In the genomic region with DNA sequence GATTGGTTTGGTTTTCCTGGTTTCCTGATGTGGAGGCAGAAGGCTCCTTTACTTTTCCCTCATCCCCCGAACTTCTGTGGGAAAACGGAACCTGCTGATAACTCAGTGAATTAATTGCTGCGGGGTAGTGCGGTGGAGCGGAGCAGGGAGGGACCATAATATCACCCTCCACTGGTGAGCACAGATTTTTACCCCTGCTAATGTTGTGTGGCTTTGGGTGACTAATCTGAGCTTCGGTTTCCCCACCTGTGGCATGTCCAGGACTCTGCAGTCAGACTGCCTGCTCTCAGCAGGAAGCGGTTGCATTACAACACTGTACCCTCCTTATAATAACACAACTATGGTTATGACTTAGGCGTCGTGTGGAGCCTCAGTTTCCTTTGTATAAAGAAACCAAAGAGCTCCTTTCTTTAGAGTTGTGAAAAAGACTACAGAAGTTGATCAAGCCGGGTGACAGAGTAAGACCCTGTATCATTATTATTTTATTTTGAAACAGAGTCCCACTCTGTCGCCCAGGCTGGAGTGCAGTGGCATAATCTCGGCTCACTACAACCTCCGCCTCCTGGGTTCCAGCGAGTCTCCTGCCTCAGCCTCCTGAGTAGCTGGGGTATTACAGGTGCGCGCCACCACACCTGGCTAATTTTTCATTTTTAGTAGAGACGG, we compare ENCODE assay signal across 1 cellular context.
TF ChIP-seq lines count a peak whose summit lies in the region.

No MANE protein-coding gene starts in this region.

TF ChIP-seq in GM23338, 12 proteins besides CTCF, POLR2A, EP300 and RAD21 (continued from another document):
- TF ChIP-seq, protein P1, sequence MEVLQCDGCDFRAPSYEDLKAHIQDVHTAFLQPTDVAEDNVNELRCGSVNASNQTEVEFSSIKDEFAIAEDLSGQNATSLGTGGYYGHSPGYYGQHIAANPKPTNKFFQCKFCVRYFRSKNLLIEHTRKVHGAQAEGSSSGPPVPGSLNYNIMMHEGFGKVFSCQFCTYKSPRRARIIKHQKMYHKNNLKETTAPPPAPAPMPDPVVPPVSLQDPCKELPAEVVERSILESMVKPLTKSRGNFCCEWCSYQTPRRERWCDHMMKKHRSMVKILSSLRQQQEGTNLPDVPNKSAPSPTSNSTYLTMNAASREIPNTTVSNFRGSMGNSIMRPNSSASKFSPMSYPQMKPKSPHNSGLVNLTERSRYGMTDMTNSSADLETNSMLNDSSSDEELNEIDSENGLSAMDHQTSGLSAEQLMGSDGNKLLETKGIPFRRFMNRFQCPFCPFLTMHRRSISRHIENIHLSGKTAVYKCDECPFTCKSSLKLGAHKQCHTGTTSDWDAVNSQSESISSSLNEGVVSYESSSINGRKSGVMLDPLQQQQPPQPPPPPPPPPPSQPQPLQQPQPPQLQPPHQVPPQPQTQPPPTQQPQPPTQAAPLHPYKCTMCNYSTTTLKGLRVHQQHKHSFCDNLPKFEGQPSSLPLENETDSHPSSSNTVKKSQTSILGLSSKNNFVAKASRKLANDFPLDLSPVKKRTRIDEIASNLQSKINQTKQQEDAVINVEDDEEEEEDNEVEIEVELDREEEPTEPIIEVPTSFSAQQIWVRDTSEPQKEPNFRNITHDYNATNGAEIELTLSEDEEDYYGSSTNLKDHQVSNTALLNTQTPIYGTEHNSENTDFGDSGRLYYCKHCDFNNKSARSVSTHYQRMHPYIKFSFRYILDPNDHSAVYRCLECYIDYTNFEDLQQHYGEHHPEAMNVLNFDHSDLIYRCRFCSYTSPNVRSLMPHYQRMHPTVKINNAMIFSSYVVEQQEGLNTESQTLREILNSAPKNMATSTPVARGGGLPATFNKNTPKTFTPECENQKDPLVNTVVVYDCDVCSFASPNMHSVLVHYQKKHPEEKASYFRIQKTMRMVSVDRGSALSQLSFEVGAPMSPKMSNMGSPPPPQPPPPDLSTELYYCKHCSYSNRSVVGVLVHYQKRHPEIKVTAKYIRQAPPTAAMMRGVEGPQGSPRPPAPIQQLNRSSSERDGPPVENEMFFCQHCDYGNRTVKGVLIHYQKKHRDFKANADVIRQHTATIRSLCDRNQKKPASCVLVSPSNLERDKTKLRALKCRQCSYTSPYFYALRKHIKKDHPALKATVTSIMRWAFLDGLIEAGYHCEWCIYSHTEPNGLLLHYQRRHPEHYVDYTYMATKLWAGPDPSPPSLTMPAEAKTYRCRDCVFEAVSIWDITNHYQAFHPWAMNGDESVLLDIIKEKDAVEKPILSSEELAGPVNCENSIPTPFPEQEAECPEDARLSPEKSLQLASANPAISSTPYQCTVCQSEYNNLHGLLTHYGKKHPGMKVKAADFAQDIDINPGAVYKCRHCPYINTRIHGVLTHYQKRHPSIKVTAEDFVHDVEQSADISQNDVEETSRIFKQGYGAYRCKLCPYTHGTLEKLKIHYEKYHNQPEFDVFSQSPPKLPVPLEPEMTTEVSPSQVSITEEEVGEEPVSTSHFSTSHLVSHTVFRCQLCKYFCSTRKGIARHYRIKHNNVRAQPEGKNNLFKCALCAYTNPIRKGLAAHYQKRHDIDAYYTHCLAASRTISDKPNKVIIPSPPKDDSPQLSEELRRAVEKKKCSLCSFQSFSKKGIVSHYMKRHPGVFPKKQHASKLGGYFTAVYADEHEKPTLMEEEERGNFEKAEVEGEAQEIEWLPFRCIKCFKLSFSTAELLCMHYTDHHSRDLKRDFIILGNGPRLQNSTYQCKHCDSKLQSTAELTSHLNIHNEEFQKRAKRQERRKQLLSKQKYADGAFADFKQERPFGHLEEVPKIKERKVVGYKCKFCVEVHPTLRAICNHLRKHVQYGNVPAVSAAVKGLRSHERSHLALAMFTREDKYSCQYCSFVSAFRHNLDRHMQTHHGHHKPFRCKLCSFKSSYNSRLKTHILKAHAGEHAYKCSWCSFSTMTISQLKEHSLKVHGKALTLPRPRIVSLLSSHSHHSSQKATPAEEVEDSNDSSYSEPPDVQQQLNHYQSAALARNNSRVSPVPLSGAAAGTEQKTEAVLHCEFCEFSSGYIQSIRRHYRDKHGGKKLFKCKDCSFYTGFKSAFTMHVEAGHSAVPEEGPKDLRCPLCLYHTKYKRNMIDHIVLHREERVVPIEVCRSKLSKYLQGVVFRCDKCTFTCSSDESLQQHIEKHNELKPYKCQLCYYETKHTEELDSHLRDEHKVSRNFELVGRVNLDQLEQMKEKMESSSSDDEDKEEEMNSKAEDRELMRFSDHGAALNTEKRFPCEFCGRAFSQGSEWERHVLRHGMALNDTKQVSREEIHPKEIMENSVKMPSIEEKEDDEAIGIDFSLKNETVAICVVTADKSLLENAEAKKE (CRISPR knock-in tag; IDR thresholded peaks at IDR 0.05), result no peak
- TF ChIP-seq, protein P2, sequence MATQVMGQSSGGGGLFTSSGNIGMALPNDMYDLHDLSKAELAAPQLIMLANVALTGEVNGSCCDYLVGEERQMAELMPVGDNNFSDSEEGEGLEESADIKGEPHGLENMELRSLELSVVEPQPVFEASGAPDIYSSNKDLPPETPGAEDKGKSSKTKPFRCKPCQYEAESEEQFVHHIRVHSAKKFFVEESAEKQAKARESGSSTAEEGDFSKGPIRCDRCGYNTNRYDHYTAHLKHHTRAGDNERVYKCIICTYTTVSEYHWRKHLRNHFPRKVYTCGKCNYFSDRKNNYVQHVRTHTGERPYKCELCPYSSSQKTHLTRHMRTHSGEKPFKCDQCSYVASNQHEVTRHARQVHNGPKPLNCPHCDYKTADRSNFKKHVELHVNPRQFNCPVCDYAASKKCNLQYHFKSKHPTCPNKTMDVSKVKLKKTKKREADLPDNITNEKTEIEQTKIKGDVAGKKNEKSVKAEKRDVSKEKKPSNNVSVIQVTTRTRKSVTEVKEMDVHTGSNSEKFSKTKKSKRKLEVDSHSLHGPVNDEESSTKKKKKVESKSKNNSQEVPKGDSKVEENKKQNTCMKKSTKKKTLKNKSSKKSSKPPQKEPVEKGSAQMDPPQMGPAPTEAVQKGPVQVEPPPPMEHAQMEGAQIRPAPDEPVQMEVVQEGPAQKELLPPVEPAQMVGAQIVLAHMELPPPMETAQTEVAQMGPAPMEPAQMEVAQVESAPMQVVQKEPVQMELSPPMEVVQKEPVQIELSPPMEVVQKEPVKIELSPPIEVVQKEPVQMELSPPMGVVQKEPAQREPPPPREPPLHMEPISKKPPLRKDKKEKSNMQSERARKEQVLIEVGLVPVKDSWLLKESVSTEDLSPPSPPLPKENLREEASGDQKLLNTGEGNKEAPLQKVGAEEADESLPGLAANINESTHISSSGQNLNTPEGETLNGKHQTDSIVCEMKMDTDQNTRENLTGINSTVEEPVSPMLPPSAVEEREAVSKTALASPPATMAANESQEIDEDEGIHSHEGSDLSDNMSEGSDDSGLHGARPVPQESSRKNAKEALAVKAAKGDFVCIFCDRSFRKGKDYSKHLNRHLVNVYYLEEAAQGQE (IDR thresholded peaks at IDR 0.05; ENCODE audit: unreplicated experiment), result no peak
- TF ChIP-seq STAT1 (IDR thresholded peaks at IDR 0.05; ENCODE audit: unreplicated experiment) (no peak), NANOG (IDR thresholded peaks at IDR 0.05; ENCODE audit: borderline replicate concordance) (no peak), ZNF331 (CRISPR knock-in tag; IDR thresholded peaks at IDR 0.05; ENCODE audit: low read depth) (no peak), JUNB (IDR thresholded peaks at IDR 0.05; ENCODE audit: unreplicated experiment) (no peak), EZH2 (IDR thresholded peaks at IDR 0.05; ENCODE audit: low read depth, unreplicated experiment) (no peak), EZH2phosphoT487 (IDR thresholded peaks at IDR 0.05; ENCODE audit: unreplicated experiment) (no peak), POLR2AphosphoS5 (IDR thresholded peaks at IDR 0.05; ENCODE audit: low read depth) (no peak), CREB1 (CRISPR knock-in tag; IDR thresholded peaks at IDR 0.05; ENCODE audit: low read depth) (no peak)
- TF ChIP-seq, protein P3, sequence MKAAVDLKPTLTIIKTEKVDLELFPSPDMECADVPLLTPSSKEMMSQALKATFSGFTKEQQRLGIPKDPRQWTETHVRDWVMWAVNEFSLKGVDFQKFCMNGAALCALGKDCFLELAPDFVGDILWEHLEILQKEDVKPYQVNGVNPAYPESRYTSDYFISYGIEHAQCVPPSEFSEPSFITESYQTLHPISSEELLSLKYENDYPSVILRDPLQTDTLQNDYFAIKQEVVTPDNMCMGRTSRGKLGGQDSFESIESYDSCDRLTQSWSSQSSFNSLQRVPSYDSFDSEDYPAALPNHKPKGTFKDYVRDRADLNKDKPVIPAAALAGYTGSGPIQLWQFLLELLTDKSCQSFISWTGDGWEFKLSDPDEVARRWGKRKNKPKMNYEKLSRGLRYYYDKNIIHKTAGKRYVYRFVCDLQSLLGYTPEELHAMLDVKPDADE (IDR thresholded peaks at IDR 0.05), result no peak
